Comparison of ENCODE assay signal across 8 cellular contexts in the genomic region with DNA sequence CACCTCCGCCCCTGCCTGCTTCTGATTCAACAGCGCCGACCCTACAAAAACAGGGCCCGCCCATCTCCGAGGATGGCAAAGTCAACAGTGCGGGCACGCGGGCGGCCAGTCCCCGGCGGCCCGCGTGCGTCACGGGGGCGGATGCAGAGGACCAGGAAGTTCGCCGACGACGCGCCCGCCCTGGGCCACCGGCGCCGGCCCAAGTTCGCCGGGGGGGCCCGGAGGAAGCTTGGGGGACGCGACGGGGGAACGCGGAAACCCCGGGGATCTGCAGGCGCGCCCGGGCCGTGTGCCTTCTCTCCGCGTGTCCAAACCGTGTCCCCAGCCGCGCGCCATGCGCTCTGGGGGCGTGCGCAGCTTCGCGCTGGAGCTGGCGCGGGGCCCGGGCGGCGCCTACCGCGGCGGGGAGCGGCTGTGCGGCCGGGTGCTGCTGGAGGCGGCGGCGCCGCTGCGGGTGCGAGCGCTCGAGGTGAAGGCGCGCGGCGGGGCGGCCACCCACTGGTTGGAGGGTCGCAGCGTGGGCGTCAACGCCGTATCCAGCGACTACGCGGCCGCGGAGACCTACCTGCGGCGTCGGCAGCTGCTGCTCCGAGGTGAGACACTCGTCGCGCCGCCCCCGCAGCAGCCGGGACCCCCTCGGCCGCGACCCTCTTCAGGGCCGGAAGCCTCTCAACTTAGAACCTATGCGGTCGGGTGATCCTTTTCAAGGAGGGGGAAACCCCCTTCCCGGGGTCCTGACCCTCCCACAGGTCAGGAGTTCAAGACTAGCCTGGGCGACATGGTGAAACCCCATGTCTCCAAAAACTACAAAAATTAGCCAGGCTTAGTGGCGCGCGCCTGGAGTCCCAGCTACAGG. TPM values are rescaled to one million over a fixed set of nuclear protein-coding genes. Genes with fewer than 3 reads are reported as not detected.
A peak's percentile ranks its signal among the peaks of the same experiment; 100 is the strongest.
DNase-seq lines count a peak whose midpoint lies in the region; ATAC-seq lines count a peak whose summit lies in the region.

No MANE protein-coding gene starts in this region.

- DNase-seq in NCI-H345 (lab: John Stamatoyannopoulos, UW), result peak; percentile 48
- DNase-seq in NCI-H345 treated with DMSO at 0.1 percent for 48 hours (lab: John Stamatoyannopoulos, UW; ENCODE audit: unreplicated experiment), result no peak
- peak; percentile 76 for DNase-seq in NCI-H774 (lab: John Stamatoyannopoulos, UW)
- peak; percentile 94 for DNase-seq in activated CD8-positive, alpha-beta T cell treated with anti-CD3 and anti-CD28 coated beads, Interleukin-2, amount 10 ng/mL, durations not matched to agents 7 days and 5 days
- DNase-seq in effector CD8-positive, alpha-beta T cell (lab: John Stamatoyannopoulos, UW), result peak; percentile 84
- DNase-seq in memory B cell (ENCODE audit: low spot score in 2 of 2), result peak; percentile 91 to 95
- DNase-seq in stimulated activated CD8-positive, alpha-beta memory T cell treated with anti-CD3 and anti-CD28 coated beads, Interleukin-12 subunit alpha, Interleukin-12 subunit beta, amount 100 ng/mL, for 4 hours (ENCODE audit: low read depth), result peak; percentile 91

- ATAC-seq in HG03108 (IDR thresholded peaks at IDR 0.05; ENCODE audit: unreplicated experiment), result peak; percentile 62
- ATAC-seq in activated CD8-positive, alpha-beta T cell treated with anti-CD3 and anti-CD28 coated beads, Interleukin-2, amount 10 ng/mL, durations not matched to agents 7 days and 5 days, result peak; percentile 84
- peak; percentile 79 for ATAC-seq in memory B cell (ENCODE audit: low read depth)

- H3K27ac Mint-ChIP-seq in activated CD8-positive, alpha-beta T cell treated with anti-CD3 and anti-CD28 coated beads, Interleukin-2, amount 10 ng/mL, durations not matched to agents 7 days and 5 days, result peak overlapping the region; percentile 100
- H3K27ac Mint-ChIP-seq in memory B cell, result peak overlapping the region; percentile 98

- peaks cover 2% of the 10 kb centered on the region for H3K36me3 Mint-ChIP-seq in activated CD8-positive, alpha-beta T cell treated with anti-CD3 and anti-CD28 coated beads, Interleukin-2, amount 10 ng/mL, durations not matched to agents 7 days and 5 days (ENCODE audit: low read depth)
- no peaks in the 10 kb centered on the region for H3K36me3 Mint-ChIP-seq in memory B cell

- CTCF ChIA-PET in activated CD8-positive, alpha-beta T cell treated with anti-CD3 and anti-CD28 coated beads, Interleukin-2, amount 10 ng/mL, durations not matched to agents 7 days and 5 days (lab: Charles Lee), result interaction anchor here (1.1 to 8.4 kb wide), 7 partner anchors 44 to 142 kb away, joined by 3 to 141 read pairs (median 9); partner anchors contain the start of genes CCDC124 and RPL18A

- H3K9me3 Mint-ChIP-seq in activated CD8-positive, alpha-beta T cell treated with anti-CD3 and anti-CD28 coated beads, Interleukin-2, amount 10 ng/mL, durations not matched to agents 7 days and 5 days (ENCODE audit: insufficient read depth), result no peaks in the 10 kb centered on the region
- no peaks in the 10 kb centered on the region for H3K9me3 Mint-ChIP-seq in memory B cell

- no peaks in the 10 kb centered on the region for H3K27me3 Mint-ChIP-seq in activated CD8-positive, alpha-beta T cell treated with anti-CD3 and anti-CD28 coated beads, Interleukin-2, amount 10 ng/mL, durations not matched to agents 7 days and 5 days (ENCODE audit: low read depth)
- no peaks in the 10 kb centered on the region for H3K27me3 Mint-ChIP-seq in memory B cell

- POLR2A ChIA-PET in activated CD8-positive, alpha-beta T cell treated with anti-CD3 and anti-CD28 coated beads, Interleukin-2, amount 10 ng/mL, durations not matched to agents 7 days and 5 days (lab: Charles Lee), result interaction anchor here (0.6 to 1.4 kb wide), 9 partner anchors 13 to 646 kb away, joined by 3 to 6 read pairs (median 4); partner anchors contain the start of genes CCDC124, JAK3 and MAST3

- H3K4me3 Mint-ChIP-seq in activated CD8-positive, alpha-beta T cell treated with anti-CD3 and anti-CD28 coated beads, Interleukin-2, amount 10 ng/mL, durations not matched to agents 7 days and 5 days, result peak overlapping the region; percentile 92
- peak overlapping the region; percentile 94 for H3K4me3 Mint-ChIP-seq in memory B cell

- peaks cover 31% of the 10 kb centered on the region for H3K4me1 Mint-ChIP-seq in activated CD8-positive, alpha-beta T cell treated with anti-CD3 and anti-CD28 coated beads, Interleukin-2, amount 10 ng/mL, durations not matched to agents 7 days and 5 days (ENCODE audit: low read depth)
- H3K4me1 Mint-ChIP-seq in memory B cell, result peaks cover 22% of the 10 kb centered on the region

RNA-seq across cellular contexts. Expression of gene ARRDC2, which starts 6.8 kb away (rescaled TPM):
- 10 to 100 TPM; 33.8 to 34.2 TPM for total RNA-seq in activated CD8-positive, alpha-beta T cell treated with anti-CD3 and anti-CD28 coated beads, Interleukin-2, amount 10 ng/mL, durations not matched to agents 7 days and 5 days

RNA-seq across cellular contexts. Expression of gene KCNN1, which starts 34.3 kb away (rescaled TPM):
- total RNA-seq in activated CD8-positive, alpha-beta T cell treated with anti-CD3 and anti-CD28 coated beads, Interleukin-2, amount 10 ng/mL, durations not matched to agents 7 days and 5 days, result not detected
